Comparison of ENCODE assay signal across 10 cellular contexts in genomic region chr17:52157603-52158449, GRCh38. TPM values are rescaled to one million over a fixed set of nuclear protein-coding genes. Genes with fewer than 3 reads are reported as not detected.
DNase-seq lines count a peak whose midpoint lies in the region; ATAC-seq and TF ChIP-seq lines count a peak whose summit lies in the region.
"Had no signal": no experiment of that assay in that cellular context is flagged by ENCODE, and none has a peak within 500 bp of the region (broad histone marks: within the 10 kb centered on the region; RNA-seq: fewer than 3 reads in every experiment).

No MANE protein-coding gene starts in this region.

- TF ChIP-seq POLR2A in suprapubic skin (IDR thresholded peaks at IDR 0.05): no peak

- H3K27me3 ChIP-seq in iPS-20b (ENCODE audit: insufficient read depth, low read length) (peaks cover 83% of the 10 kb centered on the region), suprapubic skin (peaks cover 66% of the 10 kb centered on the region)
- H3K27me3 ChIP-seq: ovary had no signal

- CTCF ChIA-PET in activated CD8-positive, alpha-beta T cell treated with anti-CD3 and anti-CD28 coated beads, Interleukin-2, amount 10 ng/mL, durations not matched to agents 7 days and 5 days (lab: Charles Lee): no interaction called here

- no peak for TF ChIP-seq EP300 in suprapubic skin (IDR thresholded peaks at IDR 0.05)

- H3K27ac Mint-ChIP-seq in activated CD8-positive, alpha-beta T cell treated with anti-CD3 and anti-CD28 coated beads, Interleukin-2, amount 10 ng/mL, durations not matched to agents 7 days and 5 days: no peak overlapping the region

- H3K4me1 Mint-ChIP-seq in activated T-cell treated with anti-CD3 and anti-CD28 coated beads, Interleukin-2, amount 50 U/mL, for 4 hours (ENCODE audit: low read depth): peaks cover 6% of the 10 kb centered on the region
- H3K4me1 Mint-ChIP-seq in activated CD8-positive, alpha-beta T cell treated with anti-CD3 and anti-CD28 coated beads, Interleukin-2, amount 10 ng/mL, durations not matched to agents 7 days and 5 days (ENCODE audit: low read depth): no peaks in the 10 kb centered on the region

- H3K4me1 ChIP-seq in iPS-20b (ENCODE audit: insufficient read depth, low read length) (no peaks in the 10 kb centered on the region), suprapubic skin (peaks cover 19% of the 10 kb centered on the region)
- H3K4me1 ChIP-seq: transverse colon had no signal

- peak overlapping the region; percentile 63 for H3K4me3 ChIP-seq in iPS-20b (ENCODE audit: low read length)
- H3K4me3 ChIP-seq in suprapubic skin: peak overlapping the region; percentile 34
- H3K4me3 ChIP-seq: ovary had no signal

- H3K27ac ChIP-seq in iPS-20b (ENCODE audit: low read length) (no peak overlapping the region), suprapubic skin (no peak overlapping the region)
- H3K27ac ChIP-seq: ovary, transverse colon had no signal

- peaks cover 6% of the 10 kb centered on the region for H3K9me3 Mint-ChIP-seq in activated T-cell treated with anti-CD3 and anti-CD28 coated beads, Interleukin-2, amount 50 U/mL, for 4 hours
- no peaks in the 10 kb centered on the region for H3K9me3 Mint-ChIP-seq in activated CD8-positive, alpha-beta T cell treated with anti-CD3 and anti-CD28 coated beads, Interleukin-2, amount 10 ng/mL, durations not matched to agents 7 days and 5 days (ENCODE audit: insufficient read depth)

- no peak overlapping the region for H3K4me3 Mint-ChIP-seq in activated T-cell treated with anti-CD3 and anti-CD28 coated beads, Interleukin-2, amount 50 U/mL, for 4 hours
- no peak overlapping the region for H3K4me3 Mint-ChIP-seq in activated CD8-positive, alpha-beta T cell treated with anti-CD3 and anti-CD28 coated beads, Interleukin-2, amount 10 ng/mL, durations not matched to agents 7 days and 5 days

- peaks cover 54% of the 10 kb centered on the region for H3K27me3 Mint-ChIP-seq in activated T-cell treated with anti-CD3 and anti-CD28 coated beads, Interleukin-2, amount 50 U/mL, for 4 hours (ENCODE audit: low read depth)
- H3K27me3 Mint-ChIP-seq in activated CD8-positive, alpha-beta T cell treated with anti-CD3 and anti-CD28 coated beads, Interleukin-2, amount 10 ng/mL, durations not matched to agents 7 days and 5 days (ENCODE audit: low read depth): peaks cover 39% of the 10 kb centered on the region

- ATAC-seq in activated T-cell treated with anti-CD3 and anti-CD28 coated beads, Interleukin-2, amount 50 U/mL, for 4 hours: peak; percentile 41 to 43
- no peak for ATAC-seq in activated CD8-positive, alpha-beta T cell treated with anti-CD3 and anti-CD28 coated beads, Interleukin-2, amount 10 ng/mL, durations not matched to agents 7 days and 5 days
- no peak for ATAC-seq in GM18858 (IDR thresholded peaks at IDR 0.05; ENCODE audit: unreplicated experiment)

- POLR2A ChIA-PET in activated CD8-positive, alpha-beta T cell treated with anti-CD3 and anti-CD28 coated beads, Interleukin-2, amount 10 ng/mL, durations not matched to agents 7 days and 5 days (lab: Charles Lee): no interaction called here

- no peak for TF ChIP-seq CTCF in suprapubic skin (IDR thresholded peaks at IDR 0.05)

- no peak for DNase-seq in activated T-cell treated with anti-CD3 and anti-CD28 coated beads, Interleukin-2, amount 50 U/mL, for 4 hours
- no peak for DNase-seq in activated T-cell treated with anti-CD3 and anti-CD28 coated beads, Interleukin-2, amount 50 U/mL, for 1 hour
- peak; percentile 26 for DNase-seq in activated CD8-positive, alpha-beta T cell treated with anti-CD3 and anti-CD28 coated beads, Interleukin-2, amount 10 ng/mL, durations not matched to agents 7 days and 5 days
- no peak for DNase-seq in suprapubic skin (ENCODE audit: low spot score in 2 of 2)
- DNase-seq in NK-92 treated with Interleukin-12 subunit alpha and Interleukin-12 subunit beta, amount 100 ng/mL, for 24 hours (lab: John Stamatoyannopoulos, UW): no peak
- DNase-seq in globus pallidus (ENCODE audit: low spot score): no peak
- DNase-seq: ovary, transverse colon had no signal

- H3K9me3 ChIP-seq in iPS-20b (ENCODE audit: insufficient read depth, low read depth, low read length) (no peaks in the 10 kb centered on the region), suprapubic skin (no peaks in the 10 kb centered on the region)
- H3K9me3 ChIP-seq: ovary, transverse colon had no signal

- H3K36me3 ChIP-seq in iPS-20b (ENCODE audit: insufficient read depth, low read depth, low read length) (no peaks in the 10 kb centered on the region), suprapubic skin (no peaks in the 10 kb centered on the region)
- H3K36me3 ChIP-seq: ovary, transverse colon had no signal

- WGBS in suprapubic skin: 5% methylated on average over 11 of the region's 68 CpGs

- H3K36me3 Mint-ChIP-seq in activated T-cell treated with anti-CD3 and anti-CD28 coated beads, Interleukin-2, amount 50 U/mL, for 4 hours (ENCODE audit: insufficient read depth): no peaks in the 10 kb centered on the region
- peaks cover 6% of the 10 kb centered on the region for H3K36me3 Mint-ChIP-seq in activated CD8-positive, alpha-beta T cell treated with anti-CD3 and anti-CD28 coated beads, Interleukin-2, amount 10 ng/mL, durations not matched to agents 7 days and 5 days (ENCODE audit: low read depth)

- no peak overlapping the region for H3K9ac ChIP-seq in iPS-20b (ENCODE audit: low read depth, low read length)

RNA-seq across cellular contexts. Expression of gene CA10, which starts 0.7 kb away (rescaled TPM):
- total RNA-seq in activated T-cell treated with anti-CD3 and anti-CD28 coated beads, Interleukin-2, amount 50 U/mL, for 4 hours: not detected
- not detected for total RNA-seq in activated CD8-positive, alpha-beta T cell treated with anti-CD3 and anti-CD28 coated beads, Interleukin-2, amount 10 ng/mL, durations not matched to agents 7 days and 5 days
- total RNA-seq in suprapubic skin: not detected

Comparison
In these comparisons a context has a peak if more than half of its experiments do, and no peak if none do; other contexts are left out.
1. ATAC-seq: peak in activated T-cell treated with anti-CD3 and anti-CD28 coated beads, Interleukin-2, amount 50 U/mL, for 4 hours (2 of 2); none in activated CD8-positive, alpha-beta T cell treated with anti-CD3 and anti-CD28 coated beads, Interleukin-2, amount 10 ng/mL, durations not matched to agents 7 days and 5 days (single experiment) and GM18858 (single experiment).